25 cellular contexts compared by ENCODE assay signal in the genomic region with DNA sequence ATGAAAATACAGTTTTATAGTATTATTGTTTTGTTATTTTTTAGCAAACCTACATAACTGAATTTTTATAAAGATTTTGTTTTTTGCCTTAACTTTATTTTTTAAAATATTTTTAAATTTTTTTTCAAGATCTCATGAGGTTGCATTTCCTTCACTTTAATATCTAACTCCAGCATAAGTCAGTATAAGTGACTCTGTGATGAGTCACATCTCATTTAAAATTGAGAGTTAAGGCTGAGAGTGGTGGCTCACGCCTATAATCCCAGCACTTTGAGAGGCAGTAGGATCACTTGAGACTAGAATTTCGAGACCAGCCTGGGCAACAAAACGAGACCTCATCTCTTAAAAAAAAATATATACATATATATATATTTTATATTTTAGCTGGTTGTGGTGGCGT. TPM values are rescaled to one million over a fixed set of nuclear protein-coding genes. Genes with fewer than 3 reads are reported as not detected.
DNase-seq lines count a peak whose midpoint lies in the region; FAIRE-seq and TF ChIP-seq lines count a peak whose summit lies in the region.
"Had no signal": no experiment of that assay in that cellular context is flagged by ENCODE, and none has a peak within 500 bp of the region (broad histone marks: within the 10 kb centered on the region; RNA-seq: fewer than 3 reads in every experiment).

No MANE protein-coding gene starts in this region.

- no peak overlapping the region for H3K4me2 ChIP-seq in astrocyte (ENCODE audit: low read length)
- H3K4me2 ChIP-seq: KMS-11, smooth muscle cell had no signal

- no peak overlapping the region for H2AFZ ChIP-seq in astrocyte (ENCODE audit: low read depth, low read length)

- no peaks in the 10 kb centered on the region for H3K36me3 ChIP-seq in astrocyte (ENCODE audit: insufficient read depth, low read length)
- H3K36me3 ChIP-seq: gastroesophageal sphincter, left lung, WERI-Rb-1 had no signal

- no peaks in the 10 kb centered on the region for H3K27me3 ChIP-seq in astrocyte (ENCODE audit: insufficient read depth, low read length)
- H3K27me3 ChIP-seq: gastroesophageal sphincter, left lung had no signal

- H3K4me3 Mint-ChIP-seq in astrocyte (ENCODE audit: unreplicated experiment): no peak overlapping the region
- H3K4me3 Mint-ChIP-seq: CD4-positive, CD25-positive, alpha-beta regulatory T cell had no signal

- H3K4me1 ChIP-seq in astrocyte (ENCODE audit: insufficient read depth, low read length): no peaks in the 10 kb centered on the region

- in situ Hi-C loops in ACHN (cut with HindIII; ENCODE audit: low pct_ligation_motif_present, low pct_unique_long_range_greater_than_20kb, low sequenced_read_pairs): no loop called here

- peak; percentile 32 for DNase-seq in A172 (ENCODE audit: low spot score)
- peak; percentile 3 for DNase-seq in HPDE6-E6E7 (ENCODE audit: extremely low spot score)
- DNase-seq in astrocyte (ENCODE audit: low read depth): peak; percentile 14
- DNase-seq in fibroblast of the aortic adventitia (ENCODE audit: low read depth): peak; percentile 10
- no peak for DNase-seq in iPS-NIHi11 (ENCODE audit: low spot score)
- DNase-seq in ACHN: no peak
- DNase-seq in hepatic stellate cell (ENCODE audit: low spot score): no peak
- DNase-seq in GOT3 (lab: John Stamatoyannopoulos, UW): no peak
- DNase-seq: activated CD4-positive, alpha-beta T cell treated with anti-CD3 and anti-CD28 coated beads, Interleukin-2, amount 50 U/mL, for 48 hours; activated naive CD4-positive, alpha-beta T cell treated with Interleukin-2 at 50 U/mL for 16 hours; activated T-cell treated with anti-CD3 and anti-CD28 coated beads, Interleukin-2, amount 50 U/mL, for 1 hour; CD4-positive, CD25-positive, alpha-beta regulatory T cell; left lung; NCI-H1092; NCI-H2029 treated with DMSO at 0.1 percent for 48 hours; NCI-H510A; NK-92 treated with Interleukin-12 subunit alpha and Interleukin-12 subunit beta, amount 100 ng/mL, for 24 hours; psoas muscle; SHP77 treated with DMSO at 0.1 percent for 48 hours; stimulated activated CD4-positive, alpha-beta T cell treated with anti-CD3 and anti-CD28 coated beads, Interleukin-4, amount 100 ng/mL, for 24 hours; WERI-Rb-1 had no signal

- no peak overlapping the region for H3K9ac ChIP-seq in astrocyte (ENCODE audit: low read length)
- H3K9ac ChIP-seq: KMS-11 had no signal

- H3K4me1 Mint-ChIP-seq in astrocyte (ENCODE audit: low read depth, unreplicated experiment): peaks cover 7% of the 10 kb centered on the region

- no peak overlapping the region for H3K27ac ChIP-seq in astrocyte (ENCODE audit: low read depth, low read length)
- H3K27ac ChIP-seq: gastroesophageal sphincter, KMS-11, left lung, psoas muscle, WERI-Rb-1 had no signal

- H4K20me1 ChIP-seq in astrocyte (ENCODE audit: insufficient read depth, low read length): peaks cover 76% of the 10 kb centered on the region

- no peak overlapping the region for H3K4me3 ChIP-seq in astrocyte (ENCODE audit: insufficient read depth, low read depth, low read length)
- H3K4me3 ChIP-seq in fibroblast of the aortic adventitia (ENCODE audit: low read depth, low read length): no peak overlapping the region
- H3K4me3 ChIP-seq: gastroesophageal sphincter, left lung, psoas muscle, smooth muscle cell had no signal

- FAIRE-seq in astrocyte (lab: Jason Lieb, UNC): no peak
- FAIRE-seq: endometrium had no signal

- no peaks in the 10 kb centered on the region for H3K36me3 Mint-ChIP-seq in astrocyte (ENCODE audit: low read depth, unreplicated experiment)

- no peaks in the 10 kb centered on the region for H3K9me3 ChIP-seq in astrocyte (ENCODE audit: insufficient read depth, low read depth, low read length)
- H3K9me3 ChIP-seq: gastroesophageal sphincter, left lung, psoas muscle had no signal

- no peaks in the 10 kb centered on the region for H3K27me3 Mint-ChIP-seq in astrocyte (ENCODE audit: low read depth, unreplicated experiment)
- H3K27me3 Mint-ChIP-seq: CD4-positive, CD25-positive, alpha-beta regulatory T cell had no signal

- H3K79me2 ChIP-seq in astrocyte (ENCODE audit: insufficient read depth, low read length): peaks cover 97% of the 10 kb centered on the region

- no peak overlapping the region for H3K27ac Mint-ChIP-seq in astrocyte (ENCODE audit: unreplicated experiment)
- H3K27ac Mint-ChIP-seq: CD4-positive, CD25-positive, alpha-beta regulatory T cell had no signal

- no peak for TF ChIP-seq CTCF in astrocyte (IDR thresholded peaks at IDR 0.05; ENCODE audit: insufficient read depth, low read depth, low read length)
- no peak for TF ChIP-seq CTCF in fibroblast of the aortic adventitia (IDR thresholded peaks at IDR 0.05; ENCODE audit: insufficient read depth, low read length)

- no peaks in the 10 kb centered on the region for H3K9me3 Mint-ChIP-seq in astrocyte (ENCODE audit: unreplicated experiment)

RNA-seq across cellular contexts. Expression of gene NLK, which starts 44.0 kb away (rescaled TPM):
- 18.5 and 19.1 TPM in 2 replicates for total RNA-seq in A172 (2014; rRNA removed; shearing (Covaris generic))
- total RNA-seq in astrocyte (27.9 and 30.6 TPM in 2 replicates), fibroblast of the aortic adventitia (ENCODE audit: low replicate concordance) (7.1 and 12.2 TPM in 2 replicates)

Comparison
In these comparisons a context has a peak if more than half of its experiments do, and no peak if none do; other contexts are left out.
1. DNase-seq: peak in A172 (single experiment), HPDE6-E6E7 (single experiment), astrocyte (single experiment) and fibroblast of the aortic adventitia (single experiment); none in iPS-NIHi11 (single experiment), ACHN (single experiment), hepatic stellate cell (single experiment) and GOT3 (single experiment).